ENCODE assay signal across 1 cellular context in genomic region chr13:33968520-33969507, GRCh38.
TF ChIP-seq lines count a peak whose summit lies in the region.

No MANE protein-coding gene starts in this region.

TF ChIP-seq in HepG2, 621 proteins besides CTCF, POLR2A, EP300 and RAD21 (continued from another document and continues in another):
- TF ChIP-seq DMTF1 (CRISPR knock-in tag; IDR thresholded peaks at IDR 0.05): no peak
- no peak; the same call in 1 of the 2 replicates for TF ChIP-seq RXRA (CRISPR knock-in tag; IDR thresholded peaks at IDR 0.05)
- no peak for TF ChIP-seq ZNF232 (CRISPR knock-in tag; IDR thresholded peaks at IDR 0.05; ENCODE audit: borderline replicate concordance)
- TF ChIP-seq ZNF253 (CRISPR knock-in tag; IDR thresholded peaks at IDR 0.05; ENCODE audit: borderline replicate concordance): no peak
- no peak for TF ChIP-seq MNT (IDR thresholded peaks at IDR 0.05)
- TF ChIP-seq ZNF710 (CRISPR knock-in tag; IDR thresholded peaks at IDR 0.05; ENCODE audit: borderline replicate concordance): peak; percentile 83
- TF ChIP-seq THAP8 (CRISPR knock-in tag; IDR thresholded peaks at IDR 0.05; ENCODE audit: borderline replicate concordance): no peak
- TF ChIP-seq ZNF34 (CRISPR knock-in tag; IDR thresholded peaks at IDR 0.05; ENCODE audit: borderline replicate concordance): 0 out of 2 replicates have a peak, but pooled peaks have one; percentile 68
- no peak for TF ChIP-seq PREB (CRISPR knock-in tag; IDR thresholded peaks at IDR 0.05)
- TF ChIP-seq ZBTB46 (CRISPR knock-in tag; IDR thresholded peaks at IDR 0.05; ENCODE audit: borderline replicate concordance): no peak
- TF ChIP-seq TBX2 (CRISPR knock-in tag; IDR thresholded peaks at IDR 0.05; ENCODE audit: borderline replicate concordance): peak; percentile 97
- no peak for TF ChIP-seq ZNF841 (CRISPR knock-in tag; IDR thresholded peaks at IDR 0.05; ENCODE audit: borderline replicate concordance)
- no peak for TF ChIP-seq HMGXB3 (CRISPR knock-in tag; IDR thresholded peaks at IDR 0.05; ENCODE audit: borderline replicate concordance)
- no peak for TF ChIP-seq ZNF713 (CRISPR knock-in tag; IDR thresholded peaks at IDR 0.05)
- TF ChIP-seq ZGPAT (CRISPR knock-in tag; IDR thresholded peaks at IDR 0.05): peak; percentile 93
- peak; percentile 78; the same call in 1 of the 2 replicates for TF ChIP-seq YEATS4 (CRISPR knock-in tag; IDR thresholded peaks at IDR 0.05; ENCODE audit: borderline replicate concordance)
- TF ChIP-seq NFIC (IDR thresholded peaks at IDR 0.05; ENCODE audit: low read length): peak; percentile 91
- TF ChIP-seq SIX1 (CRISPR knock-in tag; IDR thresholded peaks at IDR 0.05; ENCODE audit: borderline replicate concordance): peak; percentile 25; the same call in 1 of the 2 replicates
- no peak for TF ChIP-seq SRSF4 (IDR thresholded peaks at IDR 0.05; ENCODE audit: low read depth, low read length, poor library complexity, severe bottlenecking)
- peak; percentile 44 for TF ChIP-seq HNF4G (IDR thresholded peaks at IDR 0.05; ENCODE audit: borderline replicate concordance, low read depth, low read length)
- TF ChIP-seq HNF4G (CRISPR knock-in tag; IDR thresholded peaks at IDR 0.05; ENCODE audit: borderline replicate concordance, low read depth): no peak; the same call in 1 of the 2 replicates
- 0 out of 2 replicates have a peak, but pooled peaks have one; percentile 17 for TF ChIP-seq CHD2 (IDR thresholded peaks at IDR 0.05; ENCODE audit: low read depth, low read length)
- TF ChIP-seq PAX8 (CRISPR knock-in tag; IDR thresholded peaks at IDR 0.05; ENCODE audit: borderline replicate concordance): no peak
- TF ChIP-seq ZNF704 (CRISPR knock-in tag; IDR thresholded peaks at IDR 0.05; ENCODE audit: borderline replicate concordance): no peak
- no peak for TF ChIP-seq CBX5 (CRISPR knock-in tag; IDR thresholded peaks at IDR 0.05; ENCODE audit: borderline replicate concordance)
- TF ChIP-seq AGO1 (IDR thresholded peaks at IDR 0.05; ENCODE audit: low read depth, low read length, poor library complexity, severe bottlenecking): no peak
- peak; percentile 97 for TF ChIP-seq FOXA3 (CRISPR knock-in tag; IDR thresholded peaks at IDR 0.05)
- TF ChIP-seq TRIM22 (IDR thresholded peaks at IDR 0.05): no peak
- TF ChIP-seq TAF1 (CRISPR knock-in tag; IDR thresholded peaks at IDR 0.05): no peak
- TF ChIP-seq KLF15 (CRISPR knock-in tag; IDR thresholded peaks at IDR 0.05; ENCODE audit: borderline replicate concordance): no peak
- peak; percentile 94 for TF ChIP-seq CEBPB (IDR thresholded peaks at IDR 0.05; ENCODE audit: borderline replicate concordance, low read depth, low read length)
- TF ChIP-seq ARNT2 (CRISPR knock-in tag; IDR thresholded peaks at IDR 0.05; ENCODE audit: low read depth): peak; percentile 73; the same call in 1 of the 2 replicates
- TF ChIP-seq SMYD3 (CRISPR knock-in tag; IDR thresholded peaks at IDR 0.05): 0 out of 2 replicates have a peak, but pooled peaks have one; percentile 27
- TF ChIP-seq ZSCAN30 (CRISPR knock-in tag; IDR thresholded peaks at IDR 0.05): no peak
